In the genomic region with DNA sequence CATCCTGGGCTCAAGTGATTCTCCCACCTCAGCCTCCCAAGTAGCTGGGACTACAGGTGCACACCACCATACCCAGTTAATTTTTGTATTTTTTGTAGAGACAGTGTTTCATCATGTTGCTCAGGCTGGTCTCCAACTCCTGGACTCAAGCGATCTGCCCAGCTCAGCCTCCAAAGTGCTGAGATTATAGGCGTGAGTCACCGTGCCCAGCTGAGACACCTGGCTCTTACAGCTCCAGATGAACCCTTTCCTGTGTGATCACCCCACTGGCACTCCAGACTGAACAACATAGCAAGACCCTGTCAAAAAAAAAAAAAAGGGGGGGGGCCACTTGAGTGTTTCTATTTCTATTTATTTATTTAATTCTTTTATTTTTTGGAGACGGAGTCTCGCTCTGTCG, we compare ENCODE assay signal across 8 cellular contexts. TPM values are rescaled to one million over a fixed set of nuclear protein-coding genes. Genes with fewer than 3 reads are reported as not detected.
A peak's percentile ranks its signal among the peaks of the same experiment; 100 is the strongest.
DNase-seq lines count a peak whose midpoint lies in the region; ATAC-seq, FAIRE-seq and TF ChIP-seq lines count a peak whose summit lies in the region.

No MANE protein-coding gene starts in this region.

- H3K18ac ChIP-seq in IMR-90 (ENCODE audit: low read depth, low read length), result no peak overlapping the region

- H4K20me1 ChIP-seq in IMR-90 (ENCODE audit: insufficient read depth, low read length) (peaks cover 18% of the 10 kb centered on the region), keratinocyte (ENCODE audit: control insufficient read depth, extremely low read depth, insufficient read depth, low read length) (no peaks in the 10 kb centered on the region)

- TF ChIP-seq POLR2A in IMR-90 (IDR thresholded peaks at IDR 0.05; ENCODE audit: low read depth, low read length) (no peak), upper lobe of left lung (IDR thresholded peaks at IDR 0.05) (no peak)

- no peak for FAIRE-seq in keratinocyte (lab: Jason Lieb, UNC)

- H3K36me3 ChIP-seq in BE2C (peaks cover 18% of the 10 kb centered on the region), IMR-90 (ENCODE audit: control insufficient read depth, insufficient read depth, low read length) (peaks cover 4% of the 10 kb centered on the region), keratinocyte (ENCODE audit: control insufficient read depth in 2 of 2, extremely low read depth in 1 of 2, insufficient read depth in 2 of 2, low read length in 2 of 2) (peaks cover 3 to 5% of the 10 kb centered on the region in 2 experiments), upper lobe of left lung (peaks cover 0 to 17% (median 7%) of the 10 kb centered on the region in 4 donors)

- intact Hi-C loops in IMR-90 (cut with micrococcal nuclease), result loop anchor here (5.0 kb wide), 1 partner anchor 33 kb away; no protein-coding TSS in a partner anchor

- H3K27ac ChIP-seq in IMR-90 (ENCODE audit: insufficient read depth, low read length), result no peak overlapping the region; the same call in 1 of the 2 replicates
- peak overlapping the region; percentile 90 for H3K27ac ChIP-seq in keratinocyte (ENCODE audit: control insufficient read depth, insufficient read depth, low read length)
- peak overlapping the region in 3 of 4 donors; percentile 78 to 94 (median 78) for H3K27ac ChIP-seq in upper lobe of left lung

- TF ChIP-seq EP300 in upper lobe of left lung (IDR thresholded peaks at IDR 0.05), result no peak

- H3K4me1 ChIP-seq in BE2C (peaks cover 3% of the 10 kb centered on the region; the same call in 1 of the 2 replicates), IMR-90 (ENCODE audit: control insufficient read depth, insufficient read depth, low read length) (no peaks in the 10 kb centered on the region), keratinocyte (ENCODE audit: control insufficient read depth, extremely low read depth, insufficient read depth, low read length) (peaks cover 14% of the 10 kb centered on the region), upper lobe of left lung (peaks cover 17 to 31% (median 18%) of the 10 kb centered on the region in 4 donors)

- no peak for DNase-seq in BE2C
- peak; percentile 41 for DNase-seq in IMR-90
- DNase-seq in activated T-helper 1 cell treated with Interleukin-2 at 50 U/mL for 16 hours (ENCODE audit: low read depth), result peak; percentile 17
- peak; percentile 64 for DNase-seq in keratinocyte (ENCODE audit: low read depth, low spot score)
- DNase-seq in upper lobe of left lung, result no peak
- DNase-seq in iPS-NIHi11 (ENCODE audit: low spot score), result no peak
- no peak for DNase-seq in SIG-M5 treated with dmso at 0.1 percent for 504 hours (lab: John Stamatoyannopoulos, UW; ENCODE audit: unreplicated experiment)

- H3K9me1 ChIP-seq in IMR-90 (ENCODE audit: insufficient read depth, low read length) (peaks cover 3% of the 10 kb centered on the region; the same call in 1 of the 2 replicates), keratinocyte (ENCODE audit: control insufficient read depth, extremely low read depth, insufficient read depth, low read length) (no peaks in the 10 kb centered on the region)

- in situ Hi-C loops in IMR-90 (cut with MboI; ENCODE audit: low sequenced_read_pairs), result loop anchor here (5.0 to 10.0 kb wide), 3 partner anchors 168 to 810 kb away; partner anchors contain the start of genes RPS19BP1 and TNRC6B

- H3K79me2 ChIP-seq in keratinocyte (ENCODE audit: control insufficient read depth, insufficient read depth, low read length), result peaks cover 32% of the 10 kb centered on the region

- H3K9ac ChIP-seq in IMR-90 (ENCODE audit: low read depth, low read length) (no peak overlapping the region), keratinocyte (ENCODE audit: control insufficient read depth, extremely low read depth, insufficient read depth, low read length) (peak overlapping the region; percentile 92)

- H4K5ac ChIP-seq in IMR-90 (ENCODE audit: low read depth, low read length), result no peak overlapping the region

- POLR2A ChIA-PET in IMR-90 (lab: Charles Lee; ENCODE audit: unreplicated experiment), result no interaction called here

- no peak overlapping the region for H4K91ac ChIP-seq in IMR-90 (ENCODE audit: insufficient read depth, low read depth, low read length)

- H3K4me2 ChIP-seq in IMR-90 (ENCODE audit: low read depth, low read length) (no peak overlapping the region), keratinocyte (ENCODE audit: control insufficient read depth, extremely low read depth, insufficient read depth, low read depth, low read length) (peak overlapping the region; percentile 81)

- H3K14ac ChIP-seq in IMR-90 (replicated peaks; ENCODE audit: low read depth, low read length), result no peak overlapping the region

- no peak overlapping the region for H2BK15ac ChIP-seq in IMR-90 (ENCODE audit: low read depth, low read length)

- peak overlapping the region; percentile 58 for H2AK5ac ChIP-seq in IMR-90 (ENCODE audit: low read depth, low read length)

- H3K27me3 ChIP-seq in BE2C (no peaks in the 10 kb centered on the region), IMR-90 (ENCODE audit: control insufficient read depth, insufficient read depth, low read length) (no peaks in the 10 kb centered on the region), keratinocyte (ENCODE audit: control insufficient read depth, extremely low read depth, insufficient read depth, low read length) (no peaks in the 10 kb centered on the region), upper lobe of left lung (no peaks in the 10 kb centered on the region)

- no peak overlapping the region; the same call in 1 of the 2 replicates for H3K4ac ChIP-seq in IMR-90 (ENCODE audit: low read depth, low read length)

- H4K8ac ChIP-seq in IMR-90 (ENCODE audit: low read depth in 2 of 2, low read length in 2 of 2), result peak overlapping the region; percentile 96 to 97

- H2BK5ac ChIP-seq in IMR-90 (ENCODE audit: low read depth, low read length, poor library complexity, severe bottlenecking), result no peak overlapping the region

- H3K4me3 ChIP-seq in BE2C (ENCODE audit: low read depth, low read length) (peak overlapping the region; percentile 99), IMR-90 (ENCODE audit: insufficient read depth, low read depth, low read length) (no peak overlapping the region), keratinocyte (ENCODE audit: control insufficient read depth in 2 of 3, extremely low read depth in 1 of 3, insufficient read depth in 2 of 3, low read depth in 1 of 3, low read length in 3 of 3) (peak overlapping the region; percentile 76 to 88 (median 77)), upper lobe of left lung (peak overlapping the region in 3 of 4 donors; percentile 55 to 87 (median 73))

- H3K23ac ChIP-seq in IMR-90 (ENCODE audit: low read depth, low read length), result no peak overlapping the region

- no CpG with 5 or more reads among the region's 6 CpGs for WGBS in IMR-90 (ENCODE audit: extremely low coverage in 2 of 2, insufficient read length in 1 of 2), 2 experiments
- WGBS in upper lobe of left lung, 2 donors, result 77 to 78% methylated on average over 6 of the region's 6 CpGs

- no peak overlapping the region for H2BK20ac ChIP-seq in IMR-90 (ENCODE audit: low read depth, low read length)

- no peak for TF ChIP-seq CTCF in BE2C (IDR thresholded peaks at IDR 0.05; ENCODE audit: low read depth, low read length)
- TF ChIP-seq CTCF in IMR-90 (conservative IDR thresholded peaks at IDR 0.05; ENCODE audit: low read depth, low read length), result no peak
- no peak for TF ChIP-seq CTCF in keratinocyte (optimal IDR thresholded peaks at IDR 0.05 in 1 of 3, IDR thresholded peaks at IDR 0.05 in 1 of 3, conservative IDR thresholded peaks at IDR 0.05 in 1 of 3; ENCODE audit: extremely low read depth in 1 of 3, insufficient read depth in 2 of 3, low read length in 3 of 3)
- TF ChIP-seq CTCF in upper lobe of left lung (IDR thresholded peaks at IDR 0.05), result no peak

- no peak overlapping the region for H3K56ac ChIP-seq in IMR-90 (ENCODE audit: extremely low read depth, insufficient read depth, low read length)

- peaks cover 19 to 44% of the 10 kb centered on the region in 2 experiments; a peak in 3 of 4 replicates for H3K79me1 ChIP-seq in IMR-90 (ENCODE audit: low read depth in 1 of 2, low read length in 2 of 2)

- no peak for TF ChIP-seq RAD21 in IMR-90 (IDR thresholded peaks at IDR 0.05; ENCODE audit: low read length)

- no peak overlapping the region for H2AFZ ChIP-seq in IMR-90 (replicated peaks; ENCODE audit: low read length, poor library complexity)
- no peak overlapping the region for H2AFZ ChIP-seq in keratinocyte (ENCODE audit: control insufficient read depth, low read length)

- H2AK9ac ChIP-seq in IMR-90 (replicated peaks; ENCODE audit: low read depth, low read length, poor library complexity), result no peak overlapping the region

- H2BK120ac ChIP-seq in IMR-90 (ENCODE audit: low read depth, low read length), result no peak overlapping the region

- dilution Hi-C loops in IMR-90 (cut with HindIII; ENCODE audit: low sequenced_read_pairs, unreplicated experiment), result no loop called here
- dilution Hi-C loops in keratinocyte (cut with MboI; ENCODE audit: extremely low pct_ligation_motif_present, low sequenced_read_pairs), result no loop called here

- ATAC-seq in IMR-90 (ENCODE audit: low read depth), result no peak
- ATAC-seq in upper lobe of left lung (ENCODE audit: low FRiP score in 2 of 2), result no peak
- ATAC-seq in GM18858 (IDR thresholded peaks at IDR 0.05; ENCODE audit: unreplicated experiment), result no peak

- H3K9me3 ChIP-seq in BE2C, result no peaks in the 10 kb centered on the region
- H3K9me3 ChIP-seq in IMR-90 (ENCODE audit: control insufficient read depth, insufficient read depth, low read length), result no peaks in the 10 kb centered on the region
- H3K9me3 ChIP-seq in keratinocyte (ENCODE audit: control insufficient read depth, low read depth, low read length), result no peaks in the 10 kb centered on the region
- H3K9me3 ChIP-seq in upper lobe of left lung, result no peaks in the 10 kb centered on the region

- BruUV-seq in IMR-90 (replicated peaks; lab: Mats Ljungman, UMichigan), result no TSS peak

- CTCF ChIA-PET in IMR-90 (lab: Yijun Ruan, JAX), result interaction anchor here (0.7 to 1.3 kb wide), 2 partner anchors 10 to 40 kb away, joined by 3 to 4 read pairs; no protein-coding TSS in a partner anchor

RNA-seq across cellular contexts. Expression of gene ADSL, which starts 1.0 kb away (rescaled TPM):
- polyA plus RNA-seq in BE2C (2012; ENCODE audit: insufficient read depth, insufficient read length, low read depth), result 96.3 TPM
- total RNA-seq in IMR-90 (2012; rRNA removed) (181 and 229 TPM in 2 replicates), upper lobe of left lung (10 to 100 TPM; 17.5 to 80.3 (median 37.9) TPM)
- polyA plus RNA-seq in IMR-90 (2012; rRNA removed) (89.8 and 93.6 TPM in 2 replicates), keratinocyte (68.2 to 96.9 TPM (median 96.1 TPM) in 3 replicates)
- 54.2 and 95.4 TPM in 2 replicates for polyA plus RNA-seq in IMR-90 (2012; cell fraction: cytosol; rRNA removed)
- 84.2 and 143 TPM in 2 replicates for polyA plus RNA-seq in IMR-90 (2012; cell fraction: nucleus; rRNA removed; ENCODE audit: low replicate concordance)
- polyA plus RNA-seq in keratinocyte (2011; ENCODE audit: low read depth), result 29.9 TPM
- polyA plus RNA-seq in keratinocyte (2011; cell fraction: cytosol; rRNA removed), result 65.5 and 77.7 TPM in 2 replicates
- polyA plus RNA-seq in keratinocyte (2011; cell fraction: nucleus; rRNA removed), result 58.7 and 74.5 TPM in 2 replicates
- 23.3 and 70.0 TPM in 2 replicates for polyA plus RNA-seq in keratinocyte (2012; ENCODE audit: low replicate concordance)
- 57.7 to 123 TPM (median 84.1 TPM) in 3 replicates for polyA minus RNA-seq in keratinocyte
- polyA minus RNA-seq in keratinocyte (2011; cell fraction: cytosol; rRNA and poly(A)+ RNA removed), result 40.9 TPM
- polyA minus RNA-seq in keratinocyte (2011; cell fraction: nucleus; rRNA and poly(A)+ RNA removed), result 17.8 and 25.4 TPM in 2 replicates

RNA-seq across cellular contexts. Expression of gene SGSM3, which starts 25.1 kb away (rescaled TPM):
- 118 TPM for polyA plus RNA-seq in BE2C (2012; ENCODE audit: insufficient read depth, insufficient read length, low read depth)
- total RNA-seq in IMR-90 (2012; rRNA removed) (36.4 and 47.5 TPM in 2 replicates), upper lobe of left lung (100 to 1,000 TPM in 2 of 6 donors, 10 to 100 TPM in 4; 51.8 to 199 (median 84.0) TPM)
- polyA plus RNA-seq in IMR-90 (2012; rRNA removed) (90.1 and 97.4 TPM in 2 replicates), keratinocyte (37.5 to 75.6 TPM (median 45.8 TPM) in 3 replicates)
- polyA plus RNA-seq in IMR-90 (2012; cell fraction: cytosol; rRNA removed), result 53.3 and 63.2 TPM in 2 replicates
- 505 and 1,239 TPM in 2 replicates for polyA plus RNA-seq in IMR-90 (2012; cell fraction: nucleus; rRNA removed; ENCODE audit: low replicate concordance)
- 86.0 TPM for polyA plus RNA-seq in keratinocyte (2011; ENCODE audit: low read depth)
- polyA plus RNA-seq in keratinocyte (2011; cell fraction: cytosol; rRNA removed), result 18.6 and 33.1 TPM in 2 replicates
- polyA plus RNA-seq in keratinocyte (2011; cell fraction: nucleus; rRNA removed), result 149 and 170 TPM in 2 replicates
- polyA plus RNA-seq in keratinocyte (2012; ENCODE audit: low replicate concordance), result 49.0 and 49.4 TPM in 2 replicates
- polyA minus RNA-seq in keratinocyte, result 33.8 to 55.7 TPM (median 41.8 TPM) in 3 replicates
- 41.6 TPM for polyA minus RNA-seq in keratinocyte (2011; cell fraction: cytosol; rRNA and poly(A)+ RNA removed)
- 46.7 and 47.9 TPM in 2 replicates for polyA minus RNA-seq in keratinocyte (2011; cell fraction: nucleus; rRNA and poly(A)+ RNA removed)

Comparison
In these comparisons a context has a peak if more than half of its experiments do, and no peak if none do; other contexts are left out.
1. DNase-seq: peak in IMR-90 (single experiment), activated T-helper 1 cell treated with Interleukin-2 at 50 U/mL for 16 hours (single experiment) and keratinocyte (single experiment); none in BE2C (single experiment), upper lobe of left lung (0 of 2), iPS-NIHi11 (single experiment) and SIG-M5 treated with dmso at 0.1 percent for 504 hours (single experiment).